In the genomic region with DNA sequence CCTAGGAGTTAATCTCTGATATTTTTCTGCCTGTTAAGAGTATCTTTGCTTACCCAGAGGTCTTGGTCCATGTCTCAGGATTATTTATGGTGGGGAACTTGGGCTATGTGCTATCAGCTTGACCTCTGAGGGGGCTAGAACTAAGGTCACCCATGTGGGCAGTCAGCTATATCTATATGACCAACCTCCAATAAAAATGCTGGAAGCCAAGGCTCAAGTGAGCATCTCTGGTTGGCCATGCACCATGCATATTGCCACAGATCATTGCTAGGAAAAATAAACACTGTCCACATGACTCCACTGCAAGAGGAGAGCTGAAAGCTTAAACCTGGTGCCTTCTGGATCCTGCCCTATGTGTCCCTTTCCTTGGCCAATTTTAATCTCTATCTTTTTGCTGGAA, we compare ENCODE assay signal across 1 cellular context.
TF ChIP-seq lines count a peak whose summit lies in the region.

No MANE protein-coding gene starts in this region.

TF ChIP-seq in K562, 482 proteins besides CTCF, POLR2A, EP300 and RAD21 (continued from another document):
- TF ChIP-seq ZNF592 (IDR thresholded peaks at IDR 0.05) (0 out of 2 replicates have a peak, but pooled peaks have one; percentile 28), MEIS2 (IDR thresholded peaks at IDR 0.05; ENCODE audit: partially characterized antibody) (peak; percentile 84), ESRRA (IDR thresholded peaks at IDR 0.05; ENCODE audit: borderline replicate concordance, low read depth) (no peak), ZSCAN29 (IDR thresholded peaks at IDR 0.05) (no peak), POLR2H (tag; IDR thresholded peaks at IDR 0.05; ENCODE audit: low read depth) (no peak), ZNF316 (IDR thresholded peaks at IDR 0.05) (no peak), XRCC5 (IDR thresholded peaks at IDR 0.05; ENCODE audit: low read depth, low read length) (no peak), POLR2B (IDR thresholded peaks at IDR 0.05; ENCODE audit: low read depth, partially characterized antibody) (no peak), ZNF445 (CRISPR knock-in tag; IDR thresholded peaks at IDR 0.05; ENCODE audit: low read depth) (no peak), FIP1L1 (IDR thresholded peaks at IDR 0.05; ENCODE audit: low read depth, low read length, poor library complexity, severe bottlenecking) (no peak), PRPF4 (IDR thresholded peaks at IDR 0.05; ENCODE audit: insufficient read depth, low read depth, low read length, poor library complexity, severe bottlenecking) (no peak), ZNF830 (CRISPR knock-in tag; IDR thresholded peaks at IDR 0.05) (no peak), FOS (IDR thresholded peaks at IDR 0.05; ENCODE audit: extremely low read depth, insufficient read length) (no peak)
- TF ChIP-seq, protein P1, sequence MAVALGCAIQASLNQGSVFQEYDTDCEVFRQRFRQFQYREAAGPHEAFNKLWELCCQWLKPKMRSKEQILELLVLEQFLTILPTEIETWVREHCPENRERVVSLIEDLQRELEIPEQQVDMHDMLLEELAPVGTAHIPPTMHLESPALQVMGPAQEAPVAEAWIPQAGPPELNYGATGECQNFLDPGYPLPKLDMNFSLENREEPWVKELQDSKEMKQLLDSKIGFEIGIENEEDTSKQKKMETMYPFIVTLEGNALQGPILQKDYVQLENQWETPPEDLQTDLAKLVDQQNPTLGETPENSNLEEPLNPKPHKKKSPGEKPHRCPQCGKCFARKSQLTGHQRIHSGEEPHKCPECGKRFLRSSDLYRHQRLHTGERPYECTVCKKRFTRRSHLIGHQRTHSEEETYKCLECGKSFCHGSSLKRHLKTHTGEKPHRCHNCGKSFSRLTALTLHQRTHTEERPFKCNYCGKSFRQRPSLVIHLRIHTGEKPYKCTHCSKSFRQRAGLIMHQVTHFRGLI (CRISPR knock-in tag; IDR thresholded peaks at IDR 0.05), result no peak
- TF ChIP-seq, protein P2, sequence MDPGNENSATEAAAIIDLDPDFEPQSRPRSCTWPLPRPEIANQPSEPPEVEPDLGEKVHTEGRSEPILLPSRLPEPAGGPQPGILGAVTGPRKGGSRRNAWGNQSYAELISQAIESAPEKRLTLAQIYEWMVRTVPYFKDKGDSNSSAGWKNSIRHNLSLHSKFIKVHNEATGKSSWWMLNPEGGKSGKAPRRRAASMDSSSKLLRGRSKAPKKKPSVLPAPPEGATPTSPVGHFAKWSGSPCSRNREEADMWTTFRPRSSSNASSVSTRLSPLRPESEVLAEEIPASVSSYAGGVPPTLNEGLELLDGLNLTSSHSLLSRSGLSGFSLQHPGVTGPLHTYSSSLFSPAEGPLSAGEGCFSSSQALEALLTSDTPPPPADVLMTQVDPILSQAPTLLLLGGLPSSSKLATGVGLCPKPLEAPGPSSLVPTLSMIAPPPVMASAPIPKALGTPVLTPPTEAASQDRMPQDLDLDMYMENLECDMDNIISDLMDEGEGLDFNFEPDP (CRISPR knock-in tag; IDR thresholded peaks at IDR 0.05), result no peak
- TF ChIP-seq, protein P3, sequence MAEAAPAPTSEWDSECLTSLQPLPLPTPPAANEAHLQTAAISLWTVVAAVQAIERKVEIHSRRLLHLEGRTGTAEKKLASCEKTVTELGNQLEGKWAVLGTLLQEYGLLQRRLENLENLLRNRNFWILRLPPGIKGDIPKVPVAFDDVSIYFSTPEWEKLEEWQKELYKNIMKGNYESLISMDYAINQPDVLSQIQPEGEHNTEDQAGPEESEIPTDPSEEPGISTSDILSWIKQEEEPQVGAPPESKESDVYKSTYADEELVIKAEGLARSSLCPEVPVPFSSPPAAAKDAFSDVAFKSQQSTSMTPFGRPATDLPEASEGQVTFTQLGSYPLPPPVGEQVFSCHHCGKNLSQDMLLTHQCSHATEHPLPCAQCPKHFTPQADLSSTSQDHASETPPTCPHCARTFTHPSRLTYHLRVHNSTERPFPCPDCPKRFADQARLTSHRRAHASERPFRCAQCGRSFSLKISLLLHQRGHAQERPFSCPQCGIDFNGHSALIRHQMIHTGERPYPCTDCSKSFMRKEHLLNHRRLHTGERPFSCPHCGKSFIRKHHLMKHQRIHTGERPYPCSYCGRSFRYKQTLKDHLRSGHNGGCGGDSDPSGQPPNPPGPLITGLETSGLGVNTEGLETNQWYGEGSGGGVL (CRISPR knock-in tag; IDR thresholded peaks at IDR 0.05), result no peak
- TF ChIP-seq, protein P4, sequence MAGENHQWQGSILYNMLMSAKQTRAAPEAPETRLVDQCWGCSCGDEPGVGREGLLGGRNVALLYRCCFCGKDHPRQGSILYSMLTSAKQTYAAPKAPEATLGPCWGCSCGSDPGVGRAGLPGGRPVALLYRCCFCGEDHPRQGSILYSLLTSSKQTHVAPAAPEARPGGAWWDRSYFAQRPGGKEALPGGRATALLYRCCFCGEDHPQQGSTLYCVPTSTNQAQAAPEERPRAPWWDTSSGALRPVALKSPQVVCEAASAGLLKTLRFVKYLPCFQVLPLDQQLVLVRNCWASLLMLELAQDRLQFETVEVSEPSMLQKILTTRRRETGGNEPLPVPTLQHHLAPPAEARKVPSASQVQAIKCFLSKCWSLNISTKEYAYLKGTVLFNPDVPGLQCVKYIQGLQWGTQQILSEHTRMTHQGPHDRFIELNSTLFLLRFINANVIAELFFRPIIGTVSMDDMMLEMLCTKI (IDR thresholded peaks at IDR 0.05; ENCODE audit: partially characterized antibody), result no peak
